In genomic region chr19:12789904-12790619, GRCh38 we compare ENCODE assay signal across 8 cellular contexts. TPM values are rescaled to one million over a fixed set of nuclear protein-coding genes. Genes with fewer than 3 reads are reported as not detected.
DNase-seq lines count a peak whose midpoint lies in the region; TF ChIP-seq lines count a peak whose summit lies in the region.

No MANE protein-coding gene starts in this region.

- DNase-seq in GF-D8 (lab: John Stamatoyannopoulos, UW) (peak; percentile 95), HEK293T (ENCODE audit: extremely low spot score) (peak; percentile 77), NAMALWA (ENCODE audit: low spot score) (peak; percentile 98), SKM-1 treated with dmso at 0.1 percent for 144 hours (lab: John Stamatoyannopoulos, UW; ENCODE audit: unreplicated experiment) (peak; percentile 97), head of caudate nucleus (peak; percentile 87 to 99 (median 96)), osteocyte (ENCODE audit: extremely low spot score, unreplicated experiment) (peak; percentile 99)
- DNase-seq in activated naive CD8-positive, alpha-beta T cell treated with anti-CD3 and anti-CD28 coated beads for 36 hours, result peak; percentile 99

- peaks cover 36% of the 10 kb centered on the region for H3K4me1 Mint-ChIP-seq in activated naive CD8-positive, alpha-beta T cell treated with anti-CD3 and anti-CD28 coated beads for 36 hours
- peaks cover 43% of the 10 kb centered on the region for H3K4me1 Mint-ChIP-seq in osteocyte (ENCODE audit: unreplicated experiment)

- H3K4me3 ChIP-seq in thymus (ENCODE audit: low read length), result peak overlapping the region; percentile 83

- peaks cover 20% of the 10 kb centered on the region for H3K36me3 Mint-ChIP-seq in activated naive CD8-positive, alpha-beta T cell treated with anti-CD3 and anti-CD28 coated beads for 36 hours
- peaks cover 2% of the 10 kb centered on the region for H3K36me3 Mint-ChIP-seq in osteocyte (ENCODE audit: unreplicated experiment)

- intact Hi-C loops in head of caudate nucleus (cut with DNase I), result no loop called here

- no peaks in the 10 kb centered on the region for H3K9me3 ChIP-seq in thymus (ENCODE audit: control insufficient read depth)

- no peaks in the 10 kb centered on the region for H3K9me3 Mint-ChIP-seq in activated naive CD8-positive, alpha-beta T cell treated with anti-CD3 and anti-CD28 coated beads for 36 hours
- H3K9me3 Mint-ChIP-seq in osteocyte (ENCODE audit: unreplicated experiment), result no peaks in the 10 kb centered on the region

- H3K36me3 ChIP-seq in thymus (ENCODE audit: control insufficient read depth, insufficient read depth), result no peaks in the 10 kb centered on the region

- no peak for TF ChIP-seq CTCF in osteocyte (IDR thresholded peaks at IDR 0.05)

- peak overlapping the region; percentile 98 for H3K27ac ChIP-seq in thymus (ENCODE audit: low read depth)

- H3K4me1 ChIP-seq in thymus (ENCODE audit: control insufficient read depth, insufficient read depth, low read length), result peaks cover 16% of the 10 kb centered on the region

- CTCF ChIA-PET in HEK293T (lab: Yijun Ruan, JAX), result interaction anchor here (0.7 to 1.4 kb wide), 2 partner anchors 13 to 304 kb away, joined by 3 to 6 read pairs; no protein-coding TSS in a partner anchor

- peak overlapping the region; percentile 95 for H3K4me3 Mint-ChIP-seq in activated naive CD8-positive, alpha-beta T cell treated with anti-CD3 and anti-CD28 coated beads for 36 hours
- H3K4me3 Mint-ChIP-seq in osteocyte (ENCODE audit: unreplicated experiment), result peak overlapping the region; percentile 96

- no peaks in the 10 kb centered on the region for H3K27me3 Mint-ChIP-seq in activated naive CD8-positive, alpha-beta T cell treated with anti-CD3 and anti-CD28 coated beads for 36 hours
- H3K27me3 Mint-ChIP-seq in osteocyte (ENCODE audit: unreplicated experiment), result no peaks in the 10 kb centered on the region

- H3K27me3 ChIP-seq in thymus (ENCODE audit: control insufficient read depth, insufficient read depth), result peaks cover 14% of the 10 kb centered on the region

- H3K27ac Mint-ChIP-seq in activated naive CD8-positive, alpha-beta T cell treated with anti-CD3 and anti-CD28 coated beads for 36 hours, result peak overlapping the region; percentile 98
- H3K27ac Mint-ChIP-seq in osteocyte (ENCODE audit: unreplicated experiment), result peak overlapping the region; percentile 98

- POLR2A ChIA-PET in HEK293T (lab: Yijun Ruan, JAX), result interaction anchor here (1.2 to 3.6 kb wide), 2 partner anchors 11 to 12 kb away, joined by 3 to 55 read pairs; no protein-coding TSS in a partner anchor

- WGBS in thymus, result under 1% methylated on average over 56 of the region's 56 CpGs

TF ChIP-seq in HEK293T, 16 proteins besides CTCF, POLR2A, EP300 and RAD21:
- TF ChIP-seq SUZ12 (IDR thresholded peaks at IDR 0.05) (no peak), TARDBP (IDR thresholded peaks at IDR 0.05) (no peak), L3MBTL2 (conservative IDR thresholded peaks at IDR 0.05) (no peak), NFRKB (IDR thresholded peaks at IDR 0.05) (no peak)
- TF ChIP-seq, protein P1, sequence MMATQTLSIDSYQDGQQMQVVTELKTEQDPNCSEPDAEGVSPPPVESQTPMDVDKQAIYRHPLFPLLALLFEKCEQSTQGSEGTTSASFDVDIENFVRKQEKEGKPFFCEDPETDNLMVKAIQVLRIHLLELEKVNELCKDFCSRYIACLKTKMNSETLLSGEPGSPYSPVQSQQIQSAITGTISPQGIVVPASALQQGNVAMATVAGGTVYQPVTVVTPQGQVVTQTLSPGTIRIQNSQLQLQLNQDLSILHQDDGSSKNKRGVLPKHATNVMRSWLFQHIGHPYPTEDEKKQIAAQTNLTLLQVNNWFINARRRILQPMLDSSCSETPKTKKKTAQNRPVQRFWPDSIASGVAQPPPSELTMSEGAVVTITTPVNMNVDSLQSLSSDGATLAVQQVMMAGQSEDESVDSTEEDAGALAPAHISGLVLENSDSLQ (IDR thresholded peaks at IDR 0.05), result no peak
TF ChIP-seq in HEK293T: peak in this region for 0.

RNA-seq across cellular contexts. Expression of gene JUNB, which starts 1.2 kb away (rescaled TPM):
- total RNA-seq in activated naive CD8-positive, alpha-beta T cell treated with anti-CD3 and anti-CD28 coated beads for 36 hours, result 100 to 1,000 TPM; 171 to 175 TPM
- 141 and 158 TPM in 2 replicates for total RNA-seq in osteocyte
- 139 TPM for polyA plus RNA-seq in thymus

RNA-seq across cellular contexts. Expression of gene PRDX2, which starts 11.5 kb away (rescaled TPM):
- 100 to 1,000 TPM; 238 to 241 TPM for total RNA-seq in activated naive CD8-positive, alpha-beta T cell treated with anti-CD3 and anti-CD28 coated beads for 36 hours
- 235 TPM in 2 replicates for total RNA-seq in osteocyte
- polyA plus RNA-seq in thymus, result 113 TPM

RNA-seq across cellular contexts. Expression of gene THSD8, which starts 11.8 kb away (rescaled TPM):
- total RNA-seq in activated naive CD8-positive, alpha-beta T cell treated with anti-CD3 and anti-CD28 coated beads for 36 hours, result 10 to 100 TPM; 25.3 to 30.5 TPM
- 8.2 and 8.4 TPM in 2 replicates for total RNA-seq in osteocyte
- polyA plus RNA-seq in thymus, result 4.1 TPM

RNA-seq across cellular contexts. Expression of gene HOOK2, which starts 14.7 kb away (rescaled TPM):
- total RNA-seq in activated naive CD8-positive, alpha-beta T cell treated with anti-CD3 and anti-CD28 coated beads for 36 hours, result 10 to 100 TPM; 13.0 to 13.8 TPM
- total RNA-seq in osteocyte, result 24.6 and 26.8 TPM in 2 replicates
- 36.4 TPM for polyA plus RNA-seq in thymus

RNA-seq across cellular contexts. Expression of gene RNASEH2A, which starts 16.3 kb away (rescaled TPM):
- total RNA-seq in activated naive CD8-positive, alpha-beta T cell treated with anti-CD3 and anti-CD28 coated beads for 36 hours, result 10 to 100 TPM; 46.1 to 55.5 TPM
- 7.6 and 10.0 TPM in 2 replicates for total RNA-seq in osteocyte
- 8.4 TPM for polyA plus RNA-seq in thymus

Comparison
In these comparisons a context has a peak if more than half of its experiments do, and no peak if none do; other contexts are left out.
1. Peak in every context shown above with its lines: DNase-seq, H3K4me3 ChIP-seq and H3K27ac ChIP-seq.